ENCODE assay signal across 28 cellular contexts in the genomic region with DNA sequence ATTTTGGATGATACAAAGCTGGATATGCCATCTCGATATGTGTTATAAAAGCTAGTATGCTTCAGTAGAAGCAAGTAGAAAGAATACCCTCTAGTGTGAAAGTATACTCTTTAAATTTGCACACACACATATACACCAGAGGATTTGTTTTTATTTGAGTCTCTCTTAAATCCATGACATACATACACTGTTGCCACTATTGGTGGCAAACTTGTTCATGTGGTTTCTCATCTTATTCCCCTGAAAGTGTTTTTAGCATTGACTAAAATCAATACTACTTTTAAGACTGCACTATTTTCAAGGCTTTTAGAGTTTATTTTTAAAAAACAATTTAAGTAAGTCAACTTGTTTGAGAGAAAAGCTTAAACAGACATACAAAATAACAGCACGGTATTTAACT.
"Had no signal": no experiment of that assay in that cellular context is flagged by ENCODE, and none has a peak within 500 bp of the region (broad histone marks: within the 10 kb centered on the region; RNA-seq: fewer than 3 reads in every experiment).

No MANE protein-coding gene starts in this region.

- H3K4me1 ChIP-seq: heart right ventricle, left lung, psoas muscle, stomach, thyroid gland, vagina had no signal

- H3K9me3 ChIP-seq: esophagus squamous epithelium, left lung, ovary, psoas muscle, sigmoid colon, stomach, thyroid gland, vagina had no signal

- ATAC-seq: effector memory CD8-positive, alpha-beta T cell; heart right ventricle; left cardiac atrium; left lung; naive thymus-derived CD4-positive, alpha-beta T cell; psoas muscle; right cardiac atrium; stimulated activated naive B cell treated with anti-CD40 and anti-IgM and Interleukin-4, amounts not matched to agents 10 μg/mL and 1 μg/mL and 100 μg/mL, for 72 hours had no signal

- H3K9me3 Mint-ChIP-seq: effector memory CD8-positive, alpha-beta T cell had no signal

- H3K36me3 ChIP-seq: ovary, thyroid gland had no signal

- H3K27me3 Mint-ChIP-seq: effector memory CD8-positive, alpha-beta T cell; stimulated activated naive B cell treated with anti-CD40 and anti-IgM and Interleukin-4, amounts not matched to agents 10 μg/mL and 1 μg/mL and 100 μg/mL, for 72 hours had no signal

- FAIRE-seq: endometrium, islet of Langerhans had no signal

- H3K27me3 ChIP-seq: esophagus squamous epithelium, heart right ventricle, left lung, ovary, sigmoid colon, stomach, thyroid gland, vagina had no signal

- H3K27ac Mint-ChIP-seq: mesothelial cell of epicardium; naive thymus-derived CD4-positive, alpha-beta T cell; stimulated activated naive B cell treated with anti-CD40 and anti-IgM and Interleukin-4, amounts not matched to agents 10 μg/mL and 1 μg/mL and 100 μg/mL, for 72 hours had no signal

- H3K27ac ChIP-seq: esophagus squamous epithelium, heart right ventricle, left lung, ovary, psoas muscle, sigmoid colon, stomach, thyroid gland, vagina had no signal

- H3K4me3 ChIP-seq: esophagus squamous epithelium, heart right ventricle, left lung, ovary, psoas muscle, sigmoid colon, stomach, thyroid gland, vagina had no signal

- H3K4me3 Mint-ChIP-seq: effector memory CD8-positive, alpha-beta T cell; mesothelial cell of epicardium; naive thymus-derived CD4-positive, alpha-beta T cell; stimulated activated naive B cell treated with anti-CD40 and anti-IgM and Interleukin-4, amounts not matched to agents 10 μg/mL and 1 μg/mL and 100 μg/mL, for 72 hours had no signal

- DNase-seq: cortex of kidney; effector memory CD8-positive, alpha-beta T cell; erythroblast; esophagus squamous epithelium; foreskin melanocyte; glutamatergic neuron; heart right ventricle; hippocampal formation; left cardiac atrium; left lung; mesenchymal stem cell; naive thymus-derived CD4-positive, alpha-beta T cell; occipital lobe; ovary; posterior cingulate gyrus; psoas muscle; right cardiac atrium; sigmoid colon; stimulated activated CD4-positive, alpha-beta T cell treated with anti-CD3 and anti-CD28 coated beads, Interleukin-2, amount 100 ng/mL, for 24 hours; stimulated activated CD4-positive, alpha-beta T cell treated with anti-CD3 and anti-CD28 coated beads, Interleukin-4, amount 100 ng/mL, for 4 hours; stimulated activated naive B cell treated with anti-CD40 and anti-IgM and Interleukin-4, amounts not matched to agents 10 μg/mL and 1 μg/mL and 100 μg/mL, for 72 hours; stomach; thyroid gland; trophoblast cell had no signal
